18 cellular contexts compared by ENCODE assay signal in the genomic region with DNA sequence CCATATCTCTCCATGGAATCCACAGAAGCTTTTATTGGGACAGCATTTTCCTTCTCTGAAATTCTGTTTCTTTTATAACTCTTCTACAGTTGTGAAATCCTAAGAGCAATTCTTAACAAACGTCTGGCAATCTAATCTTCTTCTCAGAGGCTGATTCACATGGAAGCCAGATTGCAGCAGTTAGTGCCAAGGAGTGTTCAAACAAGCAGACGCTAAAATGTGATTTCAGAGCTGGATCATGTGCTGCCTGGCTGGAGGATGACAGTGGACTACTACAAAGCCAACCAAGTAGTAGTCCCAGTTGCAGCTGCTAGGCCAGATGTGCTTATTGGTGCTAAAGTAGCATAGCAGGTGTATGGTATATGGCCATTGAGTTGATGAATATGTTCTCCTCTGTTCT. TPM values are rescaled to one million over a fixed set of nuclear protein-coding genes. Genes with fewer than 3 reads are reported as not detected.
DNase-seq lines count a peak whose midpoint lies in the region; ATAC-seq and TF ChIP-seq lines count a peak whose summit lies in the region.
"Had no signal": no experiment of that assay in that cellular context is flagged by ENCODE, and none has a peak within 500 bp of the region (broad histone marks: within the 10 kb centered on the region; RNA-seq: fewer than 3 reads in every experiment).

No MANE protein-coding gene starts in this region.

- POLR2A ChIA-PET in AG04449 (lab: Yijun Ruan, JAX), result no interaction called here

- H3K27ac Mint-ChIP-seq in natural killer cell, result no peak overlapping the region
- H3K27ac Mint-ChIP-seq: natural killer cell treated with Interleukin-12 subunit alpha and Interleukin-12 subunit beta and Interleukin-15 and Interleukin-18, amount 100 ng/mL, for 72 hours had no signal

- ATAC-seq in natural killer cell, result no peak
- ATAC-seq: esophagus mucosa; GM12878; K562; natural killer cell treated with Interleukin-12 subunit alpha and Interleukin-12 subunit beta and Interleukin-15 and Interleukin-18, amount 100 ng/mL, for 72 hours had no signal

- peaks cover 5 to 6% of the 10 kb centered on the region in 2 donors for H3K9me3 Mint-ChIP-seq in natural killer cell

- DNase-seq in AG04449 (ENCODE audit: low read depth, low spot score), result peak; percentile 51
- peak; percentile 83 for DNase-seq in NCI-H446 treated with DMSO at 0.1 percent for 48 hours (lab: John Stamatoyannopoulos, UW)
- peak; percentile 96 for DNase-seq in fibroblast of the aortic adventitia (ENCODE audit: low read depth)
- DNase-seq in non-pigmented ciliary epithelial cell (ENCODE audit: low read depth), result peak; percentile 24
- DNase-seq in NCI-H2081 treated with DMSO at 0.1 percent for 48 hours (lab: John Stamatoyannopoulos, UW), result no peak
- no peak for DNase-seq in natural killer cell
- DNase-seq in stimulated activated CD4-positive, alpha-beta T cell treated with anti-CD3 and anti-CD28 coated beads, Interleukin-4, amount 100 ng/mL, for 4 hours, result no peak
- DNase-seq in middle frontal gyrus (ENCODE audit: extremely low spot score, low spot score), result no peak
- DNase-seq: activated gamma-delta T cell treated with Interleukin-2 at 50 U/mL for 16 hours, DMS153, NCI-H1436 treated with DMSO at 0.1 percent for 48 hours, SJCRH30, substantia nigra had no signal

- no peaks in the 10 kb centered on the region for H3K27me3 Mint-ChIP-seq in natural killer cell (ENCODE audit: low read depth in 2 of 2)
- H3K27me3 Mint-ChIP-seq: natural killer cell treated with Interleukin-12 subunit alpha and Interleukin-12 subunit beta and Interleukin-15 and Interleukin-18, amount 100 ng/mL, for 72 hours had no signal

- intact Hi-C loops in natural killer cell (cut with micrococcal nuclease), result no loop called here

- H3K36me3 Mint-ChIP-seq in natural killer cell, result no peaks in the 10 kb centered on the region
- H3K36me3 Mint-ChIP-seq: natural killer cell treated with Interleukin-12 subunit alpha and Interleukin-12 subunit beta and Interleukin-15 and Interleukin-18, amount 100 ng/mL, for 72 hours had no signal

- no peak overlapping the region for H3K4me3 Mint-ChIP-seq in natural killer cell
- H3K4me3 Mint-ChIP-seq: natural killer cell treated with Interleukin-12 subunit alpha and Interleukin-12 subunit beta and Interleukin-15 and Interleukin-18, amount 100 ng/mL, for 72 hours had no signal

- CTCF ChIA-PET in AG04449 (lab: Yijun Ruan, JAX), result interaction anchor here (0.9 to 1.4 kb wide), 6 partner anchors 26 to 878 kb away, joined by 3 to 5 read pairs (median 3); no protein-coding TSS in a partner anchor

- H3K4me1 Mint-ChIP-seq in natural killer cell, result no peaks in the 10 kb centered on the region

- TF ChIP-seq CTCF in AG04449 (IDR thresholded peaks at IDR 0.05; ENCODE audit: insufficient read depth, low read length, missing control alignments), result no peak
- no peak for TF ChIP-seq CTCF in fibroblast of the aortic adventitia (IDR thresholded peaks at IDR 0.05; ENCODE audit: insufficient read depth, low read length)
- TF ChIP-seq CTCF in natural killer cell (IDR thresholded peaks at IDR 0.05), result no peak

- H3K4me3 ChIP-seq in AG04449 (ENCODE audit: low read depth, low read length), result no peak overlapping the region
- H3K4me3 ChIP-seq in fibroblast of the aortic adventitia (ENCODE audit: low read depth, low read length), result no peak overlapping the region
- H3K4me3 ChIP-seq: GM12878, K562, SJCRH30 had no signal

RNA-seq across cellular contexts. Expression of a gene that starts 27.7 kb away (rescaled TPM):
- total RNA-seq in fibroblast of the aortic adventitia (ENCODE audit: low replicate concordance) (3.0 and 7.8 TPM in 2 replicates), natural killer cell (not detected)
- total RNA-seq: activated CD8-positive, alpha-beta memory T cell treated with anti-CD3 and anti-CD28 coated beads for 36 hours; esophagus mucosa; GM12878; K562; natural killer cell treated with Interleukin-12 subunit alpha and Interleukin-12 subunit beta and Interleukin-15 and Interleukin-18, amount 100 ng/mL, for 72 hours had no signal

Comparison
In these comparisons a context has a peak if more than half of its experiments do, and no peak if none do; other contexts are left out.
1. DNase-seq: peak in AG04449 (single experiment), NCI-H446 treated with DMSO at 0.1 percent for 48 hours (single experiment), fibroblast of the aortic adventitia (single experiment) and non-pigmented ciliary epithelial cell (single experiment); none in NCI-H2081 treated with DMSO at 0.1 percent for 48 hours (single experiment), natural killer cell (single experiment), stimulated activated CD4-positive, alpha-beta T cell treated with anti-CD3 and anti-CD28 coated beads, Interleukin-4, amount 100 ng/mL, for 4 hours (0 of 2) and middle frontal gyrus (single experiment).